13 cellular contexts compared by ENCODE assay signal in the genomic region with DNA sequence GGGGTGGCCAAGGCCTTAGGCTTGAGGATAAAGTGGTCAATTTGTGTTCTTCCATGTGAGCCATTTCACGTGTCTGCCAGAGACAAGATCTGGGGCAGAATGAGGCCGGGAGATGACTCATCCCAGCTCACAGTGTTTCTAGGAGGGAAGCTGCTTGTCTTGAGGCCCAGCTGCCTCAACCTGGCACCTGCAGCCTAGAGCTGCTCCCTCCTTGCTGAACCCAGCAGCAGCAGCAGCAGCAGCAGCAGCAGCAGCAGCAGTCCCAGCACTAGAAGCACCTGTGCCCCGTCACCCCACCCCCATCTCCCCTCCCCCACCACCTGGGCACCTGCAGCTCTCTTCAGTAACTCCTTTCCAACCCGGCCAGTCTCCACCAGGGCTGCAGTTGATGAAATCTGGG.
DNase-seq lines count a peak whose midpoint lies in the region; ATAC-seq, FAIRE-seq and TF ChIP-seq lines count a peak whose summit lies in the region.
"Had no signal": no experiment of that assay in that cellular context is flagged by ENCODE, and none has a peak within 500 bp of the region (broad histone marks: within the 10 kb centered on the region; RNA-seq: fewer than 3 reads in every experiment).

No MANE protein-coding gene starts in this region.

- no TSS peak for BruUV-seq in K562 (replicated peaks; lab: Mats Ljungman, UMichigan)

- H3K27ac ChIP-seq in GM23248 = no peak overlapping the region
- H3K27ac ChIP-seq in K562 (ENCODE audit: extremely low read depth, low read depth, low read length) = no peak overlapping the region
- H3K27ac ChIP-seq in sigmoid colon = no peak overlapping the region
- H3K27ac ChIP-seq: neural progenitor cell, SJSA1 had no signal

- DNase-seq in GM23248 (peak; percentile 28), NCI-H1417 (lab: John Stamatoyannopoulos, UW) (peak; percentile 14 to 72 (median 38)), K562 (ENCODE audit: extremely low read depth in 1 of 4, low spot score in 3 of 4) (peak; percentile 21 to 45 (median 40)), islet precursor cell (peak; percentile 89), sigmoid colon (no peak), left lobe of liver (ENCODE audit: low spot score) (no peak), NCI-H1694 (lab: John Stamatoyannopoulos, UW) (no peak)
- DNase-seq: activated B cell treated with CpG ODN at 0.5 μM for 24 hours; activated T-cell treated with anti-CD3 and anti-CD28 coated beads, Interleukin-2, amount 50 U/mL, for 1 hour; CD8-positive, alpha-beta memory T cell; NCI-H524 treated with DMSO at 0.1 percent for 48 hours had no signal

- in situ Hi-C loops in GM23248 (cut with MboI) (no loop called here), K562 (cut with MboI) (no loop called here)

- no peak overlapping the region for H3K9ac ChIP-seq in GM23248
- no peak overlapping the region for H3K9ac ChIP-seq in K562 (ENCODE audit: insufficient read depth in 1 of 2, low read depth in 2 of 2, low read length in 2 of 2)
- H3K9ac ChIP-seq: neural progenitor cell had no signal

- H3K27me3 ChIP-seq in GM23248 (replicated peaks; ENCODE audit: insufficient read depth) = 0 out of 2 replicates have a peak, but pooled peaks cover 3% of the 10 kb centered on the region
- no peaks in the 10 kb centered on the region; a peak in 1 of 5 replicates for H3K27me3 ChIP-seq in K562 (ENCODE audit: control insufficient read depth in 2 of 2, insufficient read depth in 2 of 2, low read length in 2 of 2)
- peaks cover 0 to 7% (median 0%) of the 10 kb centered on the region in 3 donors for H3K27me3 ChIP-seq in sigmoid colon
- H3K27me3 ChIP-seq: neural progenitor cell, SJSA1 had no signal

- CTCF ChIA-PET in K562 (lab: Yijun Ruan, JAX; ENCODE audit: low intra/inter-chr PET ratio) = no interaction called here

- POLR2A ChIA-PET in K562 (lab: Yijun Ruan, JAX) = no interaction called here

- H4K20me1 ChIP-seq in GM23248 (ENCODE audit: insufficient read depth) (no peaks in the 10 kb centered on the region), K562 (replicated peaks; ENCODE audit: control insufficient read depth, insufficient read depth, low read length) (no peaks in the 10 kb centered on the region)

- ATAC-seq in K562 (peak; percentile 71; the same call in 2 of the 3 replicates), left lobe of liver (no peak)

- peak; percentile 42 for FAIRE-seq in K562 (lab: Jason Lieb, UNC)

- TF ChIP-seq EP300 in K562 (IDR thresholded peaks at IDR 0.05; ENCODE audit: low read length) = no peak
- no peak for TF ChIP-seq EP300 in sigmoid colon (IDR thresholded peaks at IDR 0.05)

- no peaks in the 10 kb centered on the region for H3K79me2 ChIP-seq in GM23248 (ENCODE audit: insufficient read depth)
- no peaks in the 10 kb centered on the region for H3K79me2 ChIP-seq in K562 (ENCODE audit: control insufficient read depth, insufficient read depth, low read length)

- H3K4me2 ChIP-seq in GM23248 (ENCODE audit: unreplicated experiment) (no peak overlapping the region), K562 (ENCODE audit: insufficient read depth, low read length) (no peak overlapping the region)
- H3K4me2 ChIP-seq: neural progenitor cell had no signal

- no peak for TF ChIP-seq RAD21 in K562 (CRISPR knock-in tag; conservative IDR thresholded peaks at IDR 0.05 in 1 of 2, IDR thresholded peaks at IDR 0.05 in 1 of 2)

- TF ChIP-seq CTCF in K562 (IDR thresholded peaks at IDR 0.05 in 2 of 3, conservative IDR thresholded peaks at IDR 0.05 in 1 of 3; ENCODE audit: insufficient read depth in 2 of 3, low read depth in 1 of 3, low read length in 3 of 3) (no peak), sigmoid colon (IDR thresholded peaks at IDR 0.05) (no peak)

- H3K9me2 ChIP-seq in GM23248 (ENCODE audit: insufficient read depth) = no peaks in the 10 kb centered on the region

- intact Hi-C loops in K562 (cut with micrococcal nuclease) = no loop called here
- intact Hi-C loops in sigmoid colon (cut with DNase I) = no loop called here

- no peaks in the 10 kb centered on the region for H3K9me3 ChIP-seq in GM23248 (ENCODE audit: low read depth)
- no peaks in the 10 kb centered on the region for H3K9me3 ChIP-seq in K562 (replicated peaks; ENCODE audit: control insufficient read depth, insufficient read depth, low read depth, low read length)
- H3K9me3 ChIP-seq in sigmoid colon = peaks cover 0 to 4% (median 0%) of the 10 kb centered on the region in 4 donors
- H3K9me3 ChIP-seq: SJSA1 had no signal

- TF ChIP-seq POLR2A in K562 (conservative IDR thresholded peaks at IDR 0.05) = no peak
- no peak for TF ChIP-seq POLR2A in sigmoid colon (IDR thresholded peaks at IDR 0.05)

- H2AFZ ChIP-seq in GM23248 (no peak overlapping the region), K562 (ENCODE audit: low read depth, low read length) (no peak overlapping the region)
- H2AFZ ChIP-seq: neural progenitor cell had no signal

- no peaks in the 10 kb centered on the region for H3K36me3 ChIP-seq in GM23248 (ENCODE audit: low read depth)
- no peaks in the 10 kb centered on the region for H3K36me3 ChIP-seq in K562 (ENCODE audit: control insufficient read depth, insufficient read depth, low read length)
- H3K36me3 ChIP-seq in sigmoid colon = no peaks in the 10 kb centered on the region
- H3K36me3 ChIP-seq: neural progenitor cell, SJSA1 had no signal

- H3K9me1 ChIP-seq in K562 (ENCODE audit: control insufficient read depth, insufficient read depth, low read length) = peaks cover 4% of the 10 kb centered on the region

- H3K4me1 ChIP-seq in GM23248 (ENCODE audit: insufficient read depth) (no peaks in the 10 kb centered on the region), K562 (replicated peaks in 1 of 2; ENCODE audit: control insufficient read depth in 2 of 2, insufficient read depth in 2 of 2, low read length in 2 of 2) (no peaks in the 10 kb centered on the region; a peak in 2 of 5 replicates), sigmoid colon (no peaks in the 10 kb centered on the region)
- H3K4me1 ChIP-seq: SJSA1 had no signal

- WGBS in GM23248 (ENCODE audit: low coverage in 1 of 2, low lambda C conversion rate in 2 of 2, missing lambda C conversion rate in 2 of 2), 2 experiments = 4 to 9% methylated on average over 4 of the region's 4 CpGs
- 5% methylated on average over 3 of the region's 4 CpGs for WGBS in K562 (ENCODE audit: insufficient coverage, low coverage, missing lambda C conversion rate)
- 53 to 63% methylated on average over 4 of the region's 4 CpGs for WGBS in sigmoid colon, 2 donors

- H3K4me3 ChIP-seq in GM23248 (no peak overlapping the region), K562 (no peak overlapping the region), sigmoid colon (no peak overlapping the region)
- H3K4me3 ChIP-seq: neural progenitor cell, SJSA1 had no signal

- no peaks in the 10 kb centered on the region for H3F3A ChIP-seq in GM23248 (ENCODE audit: insufficient read depth)

TF ChIP-seq in K562, 482 proteins besides CTCF, POLR2A, EP300 and RAD21 (continues in another document):
- TF ChIP-seq ZNF518B (CRISPR knock-in tag; IDR thresholded peaks at IDR 0.05) = no peak
- TF ChIP-seq MTA1 (IDR thresholded peaks at IDR 0.05; ENCODE audit: borderline replicate concordance) = no peak
- TF ChIP-seq, protein P1, sequence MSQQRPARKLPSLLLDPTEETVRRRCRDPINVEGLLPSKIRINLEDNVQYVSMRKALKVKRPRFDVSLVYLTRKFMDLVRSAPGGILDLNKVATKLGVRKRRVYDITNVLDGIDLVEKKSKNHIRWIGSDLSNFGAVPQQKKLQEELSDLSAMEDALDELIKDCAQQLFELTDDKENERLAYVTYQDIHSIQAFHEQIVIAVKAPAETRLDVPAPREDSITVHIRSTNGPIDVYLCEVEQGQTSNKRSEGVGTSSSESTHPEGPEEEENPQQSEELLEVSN (IDR thresholded peaks at IDR 0.05; ENCODE audit: borderline replicate concordance in 1 of 2, extremely low read depth in 1 of 2, insufficient read depth in 1 of 2, insufficient read length in 1 of 2, low read depth in 1 of 2, low read length in 1 of 2, poor library complexity in 1 of 2, severe bottlenecking in 1 of 2) = peak in 1 of 2 experiments; percentile 15
- TF ChIP-seq FOSL1 (tag; conservative IDR thresholded peaks at IDR 0.05) = peak; percentile 62
- TF ChIP-seq ATF3 (IDR thresholded peaks at IDR 0.05) = peak; percentile 56
- no peak for TF ChIP-seq ATF3 (CRISPR knock-in tag; conservative IDR thresholded peaks at IDR 0.05)

Comparison
In these comparisons a context has a peak if more than half of its experiments do, and no peak if none do; other contexts are left out.
1. DNase-seq: peak in GM23248 (single experiment), NCI-H1417 (3 of 3), K562 (4 of 4) and islet precursor cell (single experiment); none in sigmoid colon (single experiment), left lobe of liver (single experiment) and NCI-H1694 (single experiment).